In the genomic region with DNA sequence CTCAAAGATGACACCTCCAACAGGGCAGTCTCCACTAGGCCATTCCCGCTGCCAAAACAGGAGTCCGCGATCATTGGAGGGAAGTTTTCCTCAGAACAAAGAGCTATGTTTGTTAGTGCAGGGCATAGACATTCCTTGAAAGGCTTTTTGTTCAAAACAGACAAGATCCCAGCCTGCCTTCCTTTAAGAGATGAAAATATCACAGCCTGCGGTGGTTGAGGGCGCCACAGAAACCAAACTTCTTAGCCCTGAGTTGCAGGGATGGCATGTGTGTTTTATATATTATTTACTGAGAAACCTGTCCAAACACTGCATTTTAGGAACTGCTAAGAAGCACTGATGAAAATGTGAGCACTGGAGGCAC, we compare ENCODE assay signal across 35 cellular contexts. TPM values are rescaled to one million over a fixed set of nuclear protein-coding genes. Genes with fewer than 3 reads are reported as not detected.
A peak's percentile ranks its signal among the peaks of the same experiment; 100 is the strongest.
DNase-seq lines count a peak whose midpoint lies in the region; FAIRE-seq and TF ChIP-seq lines count a peak whose summit lies in the region.
"Had no signal": no experiment of that assay in that cellular context is flagged by ENCODE, and none has a peak within 500 bp of the region (broad histone marks: within the 10 kb centered on the region; RNA-seq: fewer than 3 reads in every experiment).

No MANE protein-coding gene starts in this region.

- H2AFZ ChIP-seq in astrocyte (ENCODE audit: low read depth, low read length) (no peak overlapping the region), neuron (ENCODE audit: low read depth, low read length) (peak overlapping the region; percentile 34)

- H4K20me1 ChIP-seq in astrocyte (ENCODE audit: insufficient read depth, low read length): no peaks in the 10 kb centered on the region

- DNase-seq in COLO829 (ENCODE audit: low spot score): peak; percentile 88
- DNase-seq in astrocyte (ENCODE audit: low read depth): no peak
- DNase-seq in globus pallidus (ENCODE audit: low spot score): peak; percentile 27
- DNase-seq in NOMO-1 (lab: John Stamatoyannopoulos, UW; ENCODE audit: unreplicated experiment in 2 of 2): no peak
- no peak for DNase-seq in GM20000 (ENCODE audit: low spot score)
- no peak for DNase-seq in tibial nerve (ENCODE audit: low spot score in 2 of 2)
- no peak for DNase-seq in iPS-NIHi11 (ENCODE audit: low spot score)
- DNase-seq: activated B cell treated with CpG ODN at 0.5 μM for 24 hours; activated CD4-positive, alpha-beta T cell treated with anti-CD3 and anti-CD28 coated beads, Interleukin-2, amount 50 U/mL, for 1 hour; activated CD8-positive, alpha-beta memory T cell treated with anti-CD3 and anti-CD28 coated beads, Interleukin-2, amount 10 ng/mL, durations not matched to agents 7 days and 5 days; activated gamma-delta T cell treated with Interleukin-2 at 50 U/mL for 16 hours; activated T-cell treated with anti-CD3 and anti-CD28 coated beads, Interleukin-2, amount 50 U/mL, for 48 hours; CD8-positive, alpha-beta memory T cell; DMS 273 treated with DMSO at 0.1 percent for 48 hours; gastrocnemius medialis; H9; hippocampal formation; natural killer cell; NCI-H1092; NCI-H1694 treated with DMSO at 0.1 percent for 48 hours; NCI-H510A treated with DMSO at 0.1 percent for 48 hours; OCI-M1; stimulated activated CD4-positive, alpha-beta T cell treated with anti-CD3 and anti-CD28 coated beads, Interleukin-15, amount 100 ng/mL, for 24 hours had no signal

- H3K9me3 ChIP-seq in astrocyte (ENCODE audit: insufficient read depth, low read depth, low read length) (no peaks in the 10 kb centered on the region), neuron (ENCODE audit: low read length) (no peaks in the 10 kb centered on the region), tibial nerve (no peaks in the 10 kb centered on the region)
- H3K9me3 ChIP-seq: ascending aorta, gastrocnemius medialis had no signal

- TF ChIP-seq EP300 in tibial nerve (IDR thresholded peaks at IDR 0.05): no peak

- peaks cover 38% of the 10 kb centered on the region for H3K4me1 Mint-ChIP-seq in astrocyte (ENCODE audit: low read depth, unreplicated experiment)
- H3K4me1 Mint-ChIP-seq: activated B cell treated with CpG ODN at 0.5 μM for 24 hours; activated CD8-positive, alpha-beta memory T cell treated with anti-CD3 and anti-CD28 coated beads, Interleukin-2, amount 10 ng/mL, durations not matched to agents 7 days and 5 days; CD8-positive, alpha-beta memory T cell; natural killer cell; stimulated activated effector memory CD8-positive, alpha-beta T cell treated with anti-CD3 and anti-CD28 coated beads, Interleukin-12 subunit alpha, Interleukin-12 subunit beta, amount 100 ng/mL, for 72 hours had no signal

- H3K4me2 ChIP-seq in astrocyte (ENCODE audit: low read length): no peak overlapping the region

- no peak overlapping the region for H3K27ac ChIP-seq in astrocyte (ENCODE audit: low read depth, low read length)
- H3K27ac ChIP-seq in tibial nerve: no peak overlapping the region
- H3K27ac ChIP-seq: ascending aorta, parathyroid adenoma, RWPE1, SK-N-MC had no signal

- no peak overlapping the region for H3K4me3 ChIP-seq in astrocyte (ENCODE audit: insufficient read depth, low read depth, low read length)
- H3K4me3 ChIP-seq in neuron (ENCODE audit: low read length): no peak overlapping the region
- H3K4me3 ChIP-seq in tibial nerve: no peak overlapping the region
- H3K4me3 ChIP-seq: ascending aorta, gastrocnemius medialis, K562, SK-N-MC had no signal

- peaks cover 12% of the 10 kb centered on the region for H3K4me1 ChIP-seq in astrocyte (ENCODE audit: insufficient read depth, low read length)
- peaks cover 15% of the 10 kb centered on the region for H3K4me1 ChIP-seq in neuron (ENCODE audit: insufficient read depth, low read length)
- H3K4me1 ChIP-seq in tibial nerve: peaks cover 0 to 18% (median 0%) of the 10 kb centered on the region in 4 donors

- peak overlapping the region; percentile 72 for H3K27ac Mint-ChIP-seq in astrocyte (ENCODE audit: unreplicated experiment)
- H3K27ac Mint-ChIP-seq: activated B cell treated with CpG ODN at 0.5 μM for 24 hours; activated CD8-positive, alpha-beta memory T cell treated with anti-CD3 and anti-CD28 coated beads, Interleukin-2, amount 10 ng/mL, durations not matched to agents 7 days and 5 days; CD8-positive, alpha-beta memory T cell; H9; natural killer cell; stimulated activated effector memory CD8-positive, alpha-beta T cell treated with anti-CD3 and anti-CD28 coated beads, Interleukin-12 subunit alpha, Interleukin-12 subunit beta, amount 100 ng/mL, for 72 hours; type B pancreatic cell had no signal

- H3K27me3 Mint-ChIP-seq in astrocyte (ENCODE audit: low read depth, unreplicated experiment): no peaks in the 10 kb centered on the region
- H3K27me3 Mint-ChIP-seq: activated B cell treated with CpG ODN at 0.5 μM for 24 hours had no signal

- 48 to 55% methylated on average over 5 of the region's 5 CpGs for WGBS in tibial nerve, 2 donors

- TF ChIP-seq CTCF in astrocyte (IDR thresholded peaks at IDR 0.05; ENCODE audit: insufficient read depth, low read depth, low read length) (no peak), GM20000 (IDR thresholded peaks at IDR 0.05; ENCODE audit: extremely low read depth, missing control alignments) (no peak), tibial nerve (IDR thresholded peaks at IDR 0.05) (no peak)

- no peak for TF ChIP-seq POLR2A in tibial nerve (IDR thresholded peaks at IDR 0.05)

- H3K9ac ChIP-seq in astrocyte (ENCODE audit: low read length): no peak overlapping the region
- H3K9ac ChIP-seq: parathyroid adenoma had no signal

- no peaks in the 10 kb centered on the region for H3K36me3 ChIP-seq in astrocyte (ENCODE audit: insufficient read depth, low read length)
- no peaks in the 10 kb centered on the region for H3K36me3 ChIP-seq in neuron (ENCODE audit: insufficient read depth, low read length)
- no peaks in the 10 kb centered on the region for H3K36me3 ChIP-seq in tibial nerve
- H3K36me3 ChIP-seq: ascending aorta, gastrocnemius medialis had no signal

- no peak overlapping the region for H3K4me3 Mint-ChIP-seq in astrocyte (ENCODE audit: unreplicated experiment)
- H3K4me3 Mint-ChIP-seq: activated B cell treated with CpG ODN at 0.5 μM for 24 hours; activated CD8-positive, alpha-beta memory T cell treated with anti-CD3 and anti-CD28 coated beads, Interleukin-2, amount 10 ng/mL, durations not matched to agents 7 days and 5 days; CD8-positive, alpha-beta memory T cell; H9; natural killer cell; stimulated activated effector memory CD8-positive, alpha-beta T cell treated with anti-CD3 and anti-CD28 coated beads, Interleukin-12 subunit alpha, Interleukin-12 subunit beta, amount 100 ng/mL, for 72 hours; type B pancreatic cell had no signal

- H3K9me3 Mint-ChIP-seq in astrocyte (ENCODE audit: unreplicated experiment): peaks cover 4% of the 10 kb centered on the region
- H3K9me3 Mint-ChIP-seq: activated B cell treated with CpG ODN at 0.5 μM for 24 hours; CD8-positive, alpha-beta memory T cell; H9; natural killer cell; stimulated activated effector memory CD8-positive, alpha-beta T cell treated with anti-CD3 and anti-CD28 coated beads, Interleukin-12 subunit alpha, Interleukin-12 subunit beta, amount 100 ng/mL, for 72 hours; type B pancreatic cell had no signal

- no peaks in the 10 kb centered on the region for H3K27me3 ChIP-seq in astrocyte (ENCODE audit: insufficient read depth, low read length)
- H3K27me3 ChIP-seq in neuron (ENCODE audit: insufficient read depth, low read length): no peaks in the 10 kb centered on the region
- H3K27me3 ChIP-seq in tibial nerve: no peaks in the 10 kb centered on the region
- H3K27me3 ChIP-seq: ascending aorta, gastrocnemius medialis had no signal

- no peak for FAIRE-seq in astrocyte (lab: Jason Lieb, UNC)
- FAIRE-seq: GM19239, K562 had no signal

- no peaks in the 10 kb centered on the region for H3K36me3 Mint-ChIP-seq in astrocyte (ENCODE audit: low read depth, unreplicated experiment)
- H3K36me3 Mint-ChIP-seq: activated CD8-positive, alpha-beta memory T cell treated with anti-CD3 and anti-CD28 coated beads, Interleukin-2, amount 10 ng/mL, durations not matched to agents 7 days and 5 days; CD8-positive, alpha-beta memory T cell; natural killer cell; stimulated activated effector memory CD8-positive, alpha-beta T cell treated with anti-CD3 and anti-CD28 coated beads, Interleukin-12 subunit alpha, Interleukin-12 subunit beta, amount 100 ng/mL, for 72 hours; type B pancreatic cell had no signal

- H3K79me2 ChIP-seq in astrocyte (ENCODE audit: insufficient read depth, low read length): no peaks in the 10 kb centered on the region
- H3K79me2 ChIP-seq: parathyroid adenoma had no signal

RNA-seq across cellular contexts. Expression of a gene that starts 57.5 kb away (rescaled TPM):
- 28.7 and 41.6 TPM in 2 replicates for total RNA-seq in astrocyte
- total RNA-seq in tibial nerve: 10 to 100 TPM in 1 of 4 donors, 1 to 10 TPM in 3; 3.0 to 12.9 (median 5.8) TPM
- total RNA-seq: activated B cell treated with CpG ODN at 0.5 μM for 24 hours; activated CD8-positive, alpha-beta memory T cell treated with anti-CD3 and anti-CD28 coated beads, Interleukin-2, amount 10 ng/mL, durations not matched to agents 7 days and 5 days; CD8-positive, alpha-beta memory T cell; dermis microvascular lymphatic vessel endothelial cell; K562; mononuclear cell; T-helper 1 cell treated with Interleukin-12 subunit alpha and Interleukin-12 subunit beta and Interleukin-4 antibody, amounts not matched to agents 30 ng/mL and 1 ng/mL, for 36 hours had no signal

Comparison
In these comparisons a context has a peak if more than half of its experiments do, and no peak if none do; other contexts are left out.
1. DNase-seq: peak in COLO829 (single experiment) and globus pallidus (single experiment); none in astrocyte (single experiment), NOMO-1 (0 of 2), GM20000 (single experiment), tibial nerve (0 of 2) and iPS-NIHi11 (single experiment).